8 cellular contexts compared by ENCODE assay signal in genomic region chr19:55599468-55600335, GRCh38. TPM values are rescaled to one million over a fixed set of nuclear protein-coding genes. Genes with fewer than 3 reads are reported as not detected.
DNase-seq lines count a peak whose midpoint lies in the region; ATAC-seq and TF ChIP-seq lines count a peak whose summit lies in the region.

A gene with protein sequence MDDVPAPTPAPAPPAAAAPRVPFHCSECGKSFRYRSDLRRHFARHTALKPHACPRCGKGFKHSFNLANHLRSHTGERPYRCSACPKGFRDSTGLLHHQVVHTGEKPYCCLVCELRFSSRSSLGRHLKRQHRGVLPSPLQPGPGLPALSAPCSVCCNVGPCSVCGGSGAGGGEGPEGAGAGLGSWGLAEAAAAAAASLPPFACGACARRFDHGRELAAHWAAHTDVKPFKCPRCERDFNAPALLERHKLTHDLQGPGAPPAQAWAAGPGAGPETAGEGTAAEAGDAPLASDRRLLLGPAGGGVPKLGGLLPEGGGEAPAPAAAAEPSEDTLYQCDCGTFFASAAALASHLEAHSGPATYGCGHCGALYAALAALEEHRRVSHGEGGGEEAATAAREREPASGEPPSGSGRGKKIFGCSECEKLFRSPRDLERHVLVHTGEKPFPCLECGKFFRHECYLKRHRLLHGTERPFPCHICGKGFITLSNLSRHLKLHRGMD (minus strand): TSS chr19:55599517. CDS start chr19:55597865, 1,652 bp downstream.
Gene ZNF524 (plus strand): TSS chr19:55600288. CDS start chr19:55602113, 1,825 bp downstream.

- peak; percentile 51 for ATAC-seq in GM21737 (IDR thresholded peaks at IDR 0.05; ENCODE audit: unreplicated experiment)
- ATAC-seq in activated T-cell treated with anti-CD3 and anti-CD28 coated beads, Interleukin-2, amount 50 U/mL, for 4 hours = peak; percentile 80 to 81
- ATAC-seq in esophagus mucosa = peak; percentile 88

- DNase-seq in DMS53 (lab: John Stamatoyannopoulos, UW) (peak; percentile 99), Peyer's patch (peak; percentile 98 to 99 (median 98)), myocyte (ENCODE audit: low read depth) (peak; percentile 100)
- peak; percentile 94 for DNase-seq in activated T-cell treated with anti-CD3 and anti-CD28 coated beads, Interleukin-2, amount 50 U/mL, for 4 hours
- peak; percentile 91 to 95 for DNase-seq in stimulated activated CD8-positive, alpha-beta memory T cell treated with anti-CD3 and anti-CD28 coated beads, Interleukin-7, amount 100 ng/mL, for 4 hours (ENCODE audit: low read depth in 2 of 2)

- H3K36me3 ChIP-seq in KOPT-K1 (ENCODE audit: insufficient read depth, low read length) (peaks cover 27% of the 10 kb centered on the region), Peyer's patch (peaks cover 0 to 29% (median 0%) of the 10 kb centered on the region in 3 donors)

- H3K9me3 Mint-ChIP-seq in activated T-cell treated with anti-CD3 and anti-CD28 coated beads, Interleukin-2, amount 50 U/mL, for 4 hours = peaks cover 11% of the 10 kb centered on the region

- peaks cover 0 to 27% (median 9%) of the 10 kb centered on the region in 4 donors for H3K4me1 ChIP-seq in Peyer's patch

- peak within 1 kb of the TSS; percentile 61 to 99 (median 72) for H3K4me3 ChIP-seq in Peyer's patch

- H3K4me1 Mint-ChIP-seq in activated T-cell treated with anti-CD3 and anti-CD28 coated beads, Interleukin-2, amount 50 U/mL, for 4 hours (ENCODE audit: low read depth) = peaks cover 23% of the 10 kb centered on the region

- no peaks in the 10 kb centered on the region for H3K27me3 Mint-ChIP-seq in activated T-cell treated with anti-CD3 and anti-CD28 coated beads, Interleukin-2, amount 50 U/mL, for 4 hours (ENCODE audit: low read depth)

- peak in 1 of 6 experiments; percentile 8 for TF ChIP-seq CTCF in Peyer's patch (IDR thresholded peaks at IDR 0.05)

- H3K27me3 ChIP-seq in Peyer's patch = no peaks in the 10 kb centered on the region

- peak in 1 of 2 donors; percentile 21 for TF ChIP-seq POLR2A in Peyer's patch (IDR thresholded peaks at IDR 0.05)

- H3K9me3 ChIP-seq in KOPT-K1 (ENCODE audit: insufficient read depth, low read length, poor library complexity, severe bottlenecking) = no peaks in the 10 kb centered on the region
- no peaks in the 10 kb centered on the region for H3K9me3 ChIP-seq in Peyer's patch

- peak within 1 kb of the TSS; percentile 97 for H3K4me3 Mint-ChIP-seq in activated T-cell treated with anti-CD3 and anti-CD28 coated beads, Interleukin-2, amount 50 U/mL, for 4 hours

- peaks cover 27% of the 10 kb centered on the region for H3K36me3 Mint-ChIP-seq in activated T-cell treated with anti-CD3 and anti-CD28 coated beads, Interleukin-2, amount 50 U/mL, for 4 hours (ENCODE audit: insufficient read depth)

- H3K27ac ChIP-seq in KOPT-K1 (ENCODE audit: low read depth, low read length, poor library complexity, severe bottlenecking) (peak within 1 kb of the TSS; percentile 97), Peyer's patch (peak within 1 kb of the TSS; percentile 96 to 98 (median 96))

RNA-seq across cellular contexts. Expression of the first gene that starts in this region (rescaled TPM):
- total RNA-seq in Peyer's patch (10 to 100 TPM in 3 of 4 donors, 1 to 10 TPM in 1; 6.0 to 14.9 (median 12.0) TPM), esophagus mucosa (7.1 TPM), myocyte (5.3 and 9.1 TPM in 2 replicates)
- total RNA-seq in activated T-cell treated with anti-CD3 and anti-CD28 coated beads, Interleukin-2, amount 50 U/mL, for 4 hours = 10 to 100 TPM; 31.4 to 35.5 (median 34.4) TPM
- 10.8 TPM for polyA plus RNA-seq in myocyte (2012)

RNA-seq across cellular contexts. Expression of gene ZNF524, which starts in this region (rescaled TPM):
- 10 to 100 TPM; 30.3 to 45.2 (median 44.4) TPM for total RNA-seq in Peyer's patch
- total RNA-seq in activated T-cell treated with anti-CD3 and anti-CD28 coated beads, Interleukin-2, amount 50 U/mL, for 4 hours = 10 to 100 TPM; 12.5 to 12.6 (median 12.6) TPM
- 20.1 TPM for total RNA-seq in esophagus mucosa
- total RNA-seq in myocyte = 21.9 and 29.8 TPM in 2 replicates
- polyA plus RNA-seq in myocyte (2012) = 13.9 TPM

Comparison
In these comparisons a context has a peak if more than half of its experiments do, and no peak if none do; other contexts are left out.
1. Peak in every context shown above with its lines: DNase-seq, ATAC-seq, H3K4me3 ChIP-seq and H3K27ac ChIP-seq.